ENCODE assay signal across 18 cellular contexts in genomic region chr10:69100136-69100872, GRCh38. TPM values are rescaled to one million over a fixed set of nuclear protein-coding genes. Genes with fewer than 3 reads are reported as not detected.
DNase-seq lines count a peak whose midpoint lies in the region; ATAC-seq, FAIRE-seq and TF ChIP-seq lines count a peak whose summit lies in the region.
"Had no signal": no experiment of that assay in that cellular context is flagged by ENCODE, and none has a peak within 500 bp of the region (broad histone marks: within the 10 kb centered on the region; RNA-seq: fewer than 3 reads in every experiment).

No MANE protein-coding gene starts in this region.

- in situ Hi-C loops in ACHN (cut with HindIII; ENCODE audit: low pct_ligation_motif_present, low pct_unique_long_range_greater_than_20kb, low sequenced_read_pairs): loop anchor here (25.0 kb wide), 1 partner anchor 88 kb away; no protein-coding TSS in a partner anchor

- H3K79me2 ChIP-seq in endothelial cell of umbilical vein (ENCODE audit: control insufficient read depth, insufficient read depth, low read length): peaks cover 74% of the 10 kb centered on the region

- DNase-seq in RCC 7860 (ENCODE audit: low spot score) (peak; percentile 61), endothelial cell of umbilical vein (ENCODE audit: low read depth, low spot score) (no peak), neuronal stem cell (ENCODE audit: low spot score) (no peak), NCI-H1436 (lab: John Stamatoyannopoulos, UW) (no peak), ACHN (no peak), caudate nucleus (lab: John Stamatoyannopoulos, UW) (no peak)
- DNase-seq: activated naive CD4-positive, alpha-beta T cell treated with anti-CD3 and anti-CD28 coated beads for 36 hours; DND-41; NCI-H1417 treated with DMSO at 0.1 percent for 48 hours; NCI-H2227 treated with DMSO at 0.1 percent for 48 hours; NK-92 treated with Interleukin-12 subunit alpha and Interleukin-12 subunit beta, amount 100 ng/mL, for 24 hours; RPMI8226; stimulated activated CD4-positive, alpha-beta T cell treated with anti-CD3 and anti-CD28 coated beads, Interleukin-2, amount 100 ng/mL, for 24 hours had no signal

- H4K8ac ChIP-seq in neuronal stem cell (ENCODE audit: low read depth, low read length): peak overlapping the region; percentile 53

- H3K4me3 ChIP-seq in endothelial cell of umbilical vein (replicated peaks in 1 of 3; ENCODE audit: insufficient read depth in 1 of 3, low read depth in 1 of 3, low read length in 3 of 3) (no peak overlapping the region), neuronal stem cell (ENCODE audit: low read length in 2 of 2) (no peak overlapping the region)
- H3K4me3 ChIP-seq: BLaER1, breast epithelium had no signal

- no peak for TF ChIP-seq CTCF in endothelial cell of umbilical vein (IDR thresholded peaks at IDR 0.05; ENCODE audit: extremely low read depth in 1 of 2, insufficient read depth in 1 of 2, low read depth in 1 of 2, low read length in 2 of 2)

- no peak overlapping the region for H4K91ac ChIP-seq in neuronal stem cell (ENCODE audit: low read depth, low read length, poor library complexity)

- BruUV-seq in endothelial cell of umbilical vein (replicated peaks; lab: Mats Ljungman, UMichigan): no TSS peak

- no peak overlapping the region for H3K14ac ChIP-seq in neuronal stem cell (ENCODE audit: low read length)

- H3K27ac ChIP-seq in endothelial cell of umbilical vein (ENCODE audit: insufficient read depth, low read depth, low read length) (no peak overlapping the region), neuronal stem cell (replicated peaks; ENCODE audit: low read length) (no peak overlapping the region), caudate nucleus (ENCODE audit: low read depth, low read length) (no peak overlapping the region)
- H3K27ac ChIP-seq: BLaER1, breast epithelium, KMS-11, VCaP had no signal

- H2AK5ac ChIP-seq in neuronal stem cell (ENCODE audit: low read depth, low read length): no peak overlapping the region

- TF ChIP-seq POLR2A in GM18505 (IDR thresholded peaks at IDR 0.05; ENCODE audit: borderline replicate concordance, extremely low read depth, insufficient read depth, insufficient read length): peak; percentile 33
- no peak for TF ChIP-seq POLR2A in endothelial cell of umbilical vein (IDR thresholded peaks at IDR 0.05; ENCODE audit: low read depth, low read length)

- H2BK120ac ChIP-seq in neuronal stem cell (ENCODE audit: low read depth, low read length): no peak overlapping the region

- H3K36me3 ChIP-seq in endothelial cell of umbilical vein (ENCODE audit: control insufficient read depth in 2 of 2, extremely low read depth in 1 of 2, insufficient read depth in 2 of 2, low read length in 2 of 2) (peaks cover 11 to 16% of the 10 kb centered on the region in 2 experiments), neuronal stem cell (replicated peaks in 1 of 2; ENCODE audit: control insufficient read depth in 2 of 2, insufficient read depth in 2 of 2, low read length in 2 of 2) (no peaks in the 10 kb centered on the region)
- H3K36me3 ChIP-seq: BLaER1, breast epithelium had no signal

- no CpG with 5 or more reads among the region's 7 CpGs for WGBS in neuronal stem cell (ENCODE audit: extremely low coverage in 2 of 2, insufficient read length in 2 of 2, insufficient replicate concordance in 1 of 2), 2 donors

- no peak overlapping the region for H3K9ac ChIP-seq in endothelial cell of umbilical vein (replicated peaks; ENCODE audit: extremely low read depth, insufficient read depth, low read length)
- no peak overlapping the region for H3K9ac ChIP-seq in neuronal stem cell (ENCODE audit: low read depth, low read length, poor library complexity)
- H3K9ac ChIP-seq: BLaER1, KMS-11 had no signal

- H2BK12ac ChIP-seq in neuronal stem cell (ENCODE audit: low read length): no peak overlapping the region

- H2AFZ ChIP-seq in endothelial cell of umbilical vein (ENCODE audit: low read depth, low read length) (no peak overlapping the region), neuronal stem cell (ENCODE audit: low read length) (peak overlapping the region; percentile 64)

- no peaks in the 10 kb centered on the region for H4K20me1 ChIP-seq in endothelial cell of umbilical vein (replicated peaks; ENCODE audit: control insufficient read depth, extremely low read depth, insufficient read depth, low read length)
- H4K20me1 ChIP-seq: BLaER1 had no signal

- dilution Hi-C loops in endothelial cell of umbilical vein (cut with MboI; ENCODE audit: extremely low pct_ligation_motif_present, low sequenced_read_pairs): no loop called here

- H3K27me3 ChIP-seq in endothelial cell of umbilical vein (ENCODE audit: control insufficient read depth in 2 of 2, insufficient read depth in 2 of 2, low read length in 2 of 2) (no peaks in the 10 kb centered on the region), neuronal stem cell (ENCODE audit: control insufficient read depth in 3 of 3, insufficient read depth in 3 of 3, low read depth in 1 of 3, low read length in 3 of 3) (no peaks in the 10 kb centered on the region)
- H3K27me3 ChIP-seq: BLaER1, breast epithelium had no signal

- CTCF ChIA-PET in endothelial cell of umbilical vein (lab: Charles Lee): interaction anchor here (1.5 to 3.6 kb wide), 4 partner anchors 8 to 95 kb away, joined by 3 to 33 read pairs (median 6); partner anchors contain the start of gene VPS26A

- H3K4me1 ChIP-seq in endothelial cell of umbilical vein (ENCODE audit: control insufficient read depth, extremely low read depth, insufficient read depth, low read length) (peaks cover 17% of the 10 kb centered on the region), neuronal stem cell (ENCODE audit: control insufficient read depth in 2 of 2, insufficient read depth in 1 of 2, low read depth in 1 of 2, low read length in 2 of 2) (peaks cover 1 to 9% of the 10 kb centered on the region in 2 donors)
- H3K4me1 ChIP-seq: breast epithelium had no signal

- no peak overlapping the region for H3K4ac ChIP-seq in neuronal stem cell (ENCODE audit: low read length)

- POLR2A ChIA-PET in endothelial cell of umbilical vein (lab: Charles Lee): interaction anchor here (0.7 kb wide), 1 partner anchor 24 kb away, joined by 3 read pairs; no protein-coding TSS in a partner anchor

- no peak overlapping the region for H3K18ac ChIP-seq in neuronal stem cell (ENCODE audit: low read length)

- no peaks in the 10 kb centered on the region for H3K79me1 ChIP-seq in neuronal stem cell (ENCODE audit: low read depth, low read length)

- FAIRE-seq in RCC 7860 (lab: Jason Lieb, UNC): peak; percentile 88
- no peak for FAIRE-seq in endothelial cell of umbilical vein (lab: Jason Lieb, UNC)

- no peak overlapping the region for H3K4me2 ChIP-seq in endothelial cell of umbilical vein (ENCODE audit: insufficient read depth, low read length)
- no peak overlapping the region for H3K4me2 ChIP-seq in neuronal stem cell (ENCODE audit: insufficient read depth, low read length, poor library complexity, severe bottlenecking)
- H3K4me2 ChIP-seq: BLaER1, KMS-11 had no signal

- H2BK15ac ChIP-seq in neuronal stem cell (ENCODE audit: low read length): no peak overlapping the region

- no peak overlapping the region for H3K23ac ChIP-seq in neuronal stem cell (ENCODE audit: low read depth, low read length, poor library complexity)

- H3K9me3 ChIP-seq in endothelial cell of umbilical vein (replicated peaks; ENCODE audit: control insufficient read depth, insufficient read depth, low read length): no peaks in the 10 kb centered on the region
- H3K9me3 ChIP-seq in neuronal stem cell (replicated peaks in 1 of 2; ENCODE audit: control insufficient read depth in 2 of 2, insufficient read depth in 1 of 2, low read depth in 1 of 2, low read length in 2 of 2): peaks cover 0 to 8% of the 10 kb centered on the region in 2 donors
- H3K9me3 ChIP-seq: breast epithelium had no signal

- no peak for ATAC-seq in GM18505 (IDR thresholded peaks at IDR 0.05; ENCODE audit: unreplicated experiment)

- no peak overlapping the region for H2BK5ac ChIP-seq in neuronal stem cell (ENCODE audit: low read length)

- no peaks in the 10 kb centered on the region for H3K9me1 ChIP-seq in endothelial cell of umbilical vein (replicated peaks; ENCODE audit: control insufficient read depth, extremely low read depth, insufficient read depth, low read length)

- intact Hi-C loops in endothelial cell of umbilical vein (cut with micrococcal nuclease): loop anchor here (2.0 kb wide), 1 partner anchor 22 kb away; no protein-coding TSS in a partner anchor

TF ChIP-seq in endothelial cell of umbilical vein, 7 proteins besides CTCF, POLR2A, EP300 and RAD21:
- TF ChIP-seq FOS (IDR thresholded peaks at IDR 0.05; ENCODE audit: borderline replicate concordance, insufficient read depth, low read length) (no peak), POLR2AphosphoS5 (IDR thresholded peaks at IDR 0.05; ENCODE audit: insufficient read depth, low read depth, low read length) (peak; percentile 37), EZH2 (IDR thresholded peaks at IDR 0.05; ENCODE audit: borderline replicate concordance, low read depth, low read length, severe bottlenecking) (no peak), GATA2 (IDR thresholded peaks at IDR 0.05; ENCODE audit: insufficient read depth, insufficient read length, low read depth, low read length) (no peak)
TF ChIP-seq in endothelial cell of umbilical vein: peak in this region for 1.

RNA-seq across cellular contexts. Expression of gene SRGN, which starts 12.4 kb away (rescaled TPM):
- 433 and 450 TPM in 2 replicates for total RNA-seq in endothelial cell of umbilical vein
- 331 and 384 TPM in 2 replicates for polyA plus RNA-seq in endothelial cell of umbilical vein
- polyA plus RNA-seq in endothelial cell of umbilical vein (2011; cell fraction: cytosol; rRNA removed): 508 and 539 TPM in 2 replicates
- 158 and 239 TPM in 2 replicates for polyA plus RNA-seq in endothelial cell of umbilical vein (2011; cell fraction: nucleus; rRNA removed)
- polyA plus RNA-seq in endothelial cell of umbilical vein (2012): 819 and 1,078 TPM in 2 replicates
- polyA minus RNA-seq in endothelial cell of umbilical vein: 297 and 324 TPM in 2 replicates
- 1.3 TPM for polyA minus RNA-seq in endothelial cell of umbilical vein (2011; cell fraction: cytosol; rRNA and poly(A)+ RNA removed)
- polyA minus RNA-seq in endothelial cell of umbilical vein (2011; cell fraction: nucleus; rRNA and poly(A)+ RNA removed): 49.0 and 69.0 TPM in 2 replicates
- polyA plus RNA-seq in neuronal stem cell (2013, experiment 1 of 2): not detected
- polyA plus RNA-seq in neuronal stem cell (2013, experiment 2 of 2): not detected

RNA-seq across cellular contexts. Expression of gene VPS26A, which starts 23.7 kb away (rescaled TPM):
- total RNA-seq in endothelial cell of umbilical vein: 55.8 and 60.3 TPM in 2 replicates
- polyA plus RNA-seq in endothelial cell of umbilical vein: 8.7 and 11.7 TPM in 2 replicates
- polyA plus RNA-seq in endothelial cell of umbilical vein (2011; cell fraction: cytosol; rRNA removed): 16.3 and 16.7 TPM in 2 replicates
- 9.4 and 12.2 TPM in 2 replicates for polyA plus RNA-seq in endothelial cell of umbilical vein (2011; cell fraction: nucleus; rRNA removed)
- 54.6 and 75.6 TPM in 2 replicates for polyA plus RNA-seq in endothelial cell of umbilical vein (2012)
- polyA minus RNA-seq in endothelial cell of umbilical vein: 6.1 TPM in 2 replicates
- 12.9 TPM for polyA minus RNA-seq in endothelial cell of umbilical vein (2011; cell fraction: cytosol; rRNA and poly(A)+ RNA removed)
- 5.5 and 5.8 TPM in 2 replicates for polyA minus RNA-seq in endothelial cell of umbilical vein (2011; cell fraction: nucleus; rRNA and poly(A)+ RNA removed)
- polyA plus RNA-seq in neuronal stem cell (2013, experiment 1 of 2): 44.4 TPM
- polyA plus RNA-seq in neuronal stem cell (2013, experiment 2 of 2): 45.6 TPM
